Comparison of ENCODE assay signal across 16 cellular contexts in the genomic region with DNA sequence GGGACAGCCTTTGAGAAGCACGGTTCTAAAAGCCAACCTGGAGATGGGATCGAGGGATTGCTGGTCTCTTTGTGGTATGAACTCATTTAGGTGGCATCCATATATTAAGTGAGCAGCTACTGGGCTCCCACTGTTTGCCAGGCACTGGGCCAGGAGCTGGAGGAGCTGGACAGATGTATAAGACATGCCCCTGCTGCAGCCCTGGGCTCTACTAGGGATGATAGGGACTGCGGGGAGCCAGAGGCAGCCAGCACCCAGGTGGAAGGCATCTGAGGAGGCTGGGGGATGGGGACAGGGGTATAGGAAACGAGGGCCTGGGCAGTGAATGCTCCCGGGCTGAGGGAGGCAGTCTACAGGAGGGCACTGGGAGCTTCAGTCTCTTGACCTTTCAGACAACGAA. TPM values are rescaled to one million over a fixed set of nuclear protein-coding genes. Genes with fewer than 3 reads are reported as not detected.
DNase-seq lines count a peak whose midpoint lies in the region; ATAC-seq and TF ChIP-seq lines count a peak whose summit lies in the region.
"Had no signal": no experiment of that assay in that cellular context is flagged by ENCODE, and none has a peak within 500 bp of the region (broad histone marks: within the 10 kb centered on the region; RNA-seq: fewer than 3 reads in every experiment).

No MANE protein-coding gene starts in this region.

- no peak overlapping the region for H4K91ac ChIP-seq in neuronal stem cell (ENCODE audit: low read depth, low read length, poor library complexity)

- no peak overlapping the region for H3K9ac ChIP-seq in neuronal stem cell (ENCODE audit: low read depth, low read length, poor library complexity)

- no CpG with 5 or more reads among the region's 6 CpGs for WGBS in neuronal stem cell (ENCODE audit: extremely low coverage in 2 of 2, insufficient read length in 2 of 2, insufficient replicate concordance in 1 of 2), 2 donors

- no peak overlapping the region for H3K23ac ChIP-seq in neuronal stem cell (ENCODE audit: low read depth, low read length, poor library complexity)

- H3K27ac Mint-ChIP-seq in CD8-positive, alpha-beta T cell: peak overlapping the region; percentile 13
- no peak overlapping the region for H3K27ac Mint-ChIP-seq in WTC11

- H2AFZ ChIP-seq in neuronal stem cell (ENCODE audit: low read length): no peak overlapping the region

- in situ Hi-C loops in KBM-7 (cut with MboI; ENCODE audit: low pct_unique_long_range_greater_than_20kb, low sequenced_read_pairs): no loop called here

- POLR2A ChIA-PET in CD8-positive, alpha-beta T cell (lab: Charles Lee): no interaction called here
- POLR2A ChIA-PET in WTC11 (lab: Charles Lee): no interaction called here

- peaks cover 30% of the 10 kb centered on the region for H3K4me1 Mint-ChIP-seq in CD8-positive, alpha-beta T cell (ENCODE audit: low read depth)
- H3K4me1 Mint-ChIP-seq in WTC11: peaks cover 61% of the 10 kb centered on the region

- peaks cover 28% of the 10 kb centered on the region for H3K4me1 ChIP-seq in CD8-positive, alpha-beta T cell (ENCODE audit: insufficient read depth, low read length)
- H3K4me1 ChIP-seq in neuronal stem cell (ENCODE audit: control insufficient read depth in 2 of 2, insufficient read depth in 1 of 2, low read depth in 1 of 2, low read length in 2 of 2): peaks cover 19 to 43% of the 10 kb centered on the region in 2 donors

- H2BK12ac ChIP-seq in neuronal stem cell (ENCODE audit: low read length): no peak overlapping the region

- no peaks in the 10 kb centered on the region for H3K36me3 ChIP-seq in CD8-positive, alpha-beta T cell (ENCODE audit: insufficient read depth, low read length)
- H3K36me3 ChIP-seq in H7 (replicated peaks; ENCODE audit: control insufficient read depth, insufficient read depth, low read length): no peaks in the 10 kb centered on the region
- peaks cover 0 to 14% of the 10 kb centered on the region in 2 donors for H3K36me3 ChIP-seq in neuronal stem cell (replicated peaks in 1 of 2; ENCODE audit: control insufficient read depth in 2 of 2, insufficient read depth in 2 of 2, low read length in 2 of 2)

- H4K8ac ChIP-seq in neuronal stem cell (ENCODE audit: low read depth, low read length): no peak overlapping the region

- H2BK5ac ChIP-seq in neuronal stem cell (ENCODE audit: low read length): no peak overlapping the region

- no peak overlapping the region for H3K4me3 Mint-ChIP-seq in CD8-positive, alpha-beta T cell
- H3K4me3 Mint-ChIP-seq in WTC11: no peak overlapping the region

- H3K4me3 ChIP-seq in CD8-positive, alpha-beta T cell (ENCODE audit: low read depth, low read length): no peak overlapping the region
- no peak overlapping the region for H3K4me3 ChIP-seq in H7 (ENCODE audit: insufficient read depth, low read depth, low read length)
- H3K4me3 ChIP-seq in neuronal stem cell (ENCODE audit: low read length in 2 of 2): no peak overlapping the region
- H3K4me3 ChIP-seq: GM12878 had no signal

- no peak for DNase-seq in CD8-positive, alpha-beta T cell
- DNase-seq in H7 (peak; percentile 74), WTC11 (ENCODE audit: low spot score) (no peak), neuronal stem cell (ENCODE audit: low spot score) (no peak), NCI-H146 (lab: John Stamatoyannopoulos, UW) (no peak), KBM-7 (no peak)
- DNase-seq: C1 segment of cervical spinal cord, COR-L47, NCI-H1092 treated with DMSO at 0.1 percent for 48 hours, NCI-H187 treated with DMSO at 0.1 percent for 48 hours, NCI-H2171 treated with DMSO at 0.1 percent for 48 hours, NCI-H510A, PC-3 had no signal

- H3K4ac ChIP-seq in neuronal stem cell (ENCODE audit: low read length): no peak overlapping the region

- ATAC-seq in CD8-positive, alpha-beta T cell: no peak
- peak; percentile 31 for ATAC-seq in WTC11
- no peak for ATAC-seq in activated CD4-positive, CD25-positive, alpha-beta regulatory T cell treated with anti-CD3 and anti-CD28 coated beads, Interleukin-2, amount 50 U/mL, for 24 hours
- ATAC-seq in GM21717 (IDR thresholded peaks at IDR 0.05; ENCODE audit: unreplicated experiment): no peak
- ATAC-seq: GM12878, PC-3 had no signal

- no peak for TF ChIP-seq CTCF in CD8-positive, alpha-beta T cell (IDR thresholded peaks at IDR 0.05)
- no peak for TF ChIP-seq CTCF in WTC11 (IDR thresholded peaks at IDR 0.05)

- H3K4me2 ChIP-seq in neuronal stem cell (ENCODE audit: insufficient read depth, low read length, poor library complexity, severe bottlenecking): no peak overlapping the region

- H3K18ac ChIP-seq in neuronal stem cell (ENCODE audit: low read length): no peak overlapping the region

- no peaks in the 10 kb centered on the region for H3K9me3 ChIP-seq in CD8-positive, alpha-beta T cell (ENCODE audit: low read length)
- H3K9me3 ChIP-seq in neuronal stem cell (replicated peaks in 1 of 2; ENCODE audit: control insufficient read depth in 2 of 2, insufficient read depth in 1 of 2, low read depth in 1 of 2, low read length in 2 of 2): no peaks in the 10 kb centered on the region

- no peaks in the 10 kb centered on the region for H3K79me1 ChIP-seq in neuronal stem cell (ENCODE audit: low read depth, low read length)

- no peak overlapping the region for H3K14ac ChIP-seq in neuronal stem cell (ENCODE audit: low read length)

- no peaks in the 10 kb centered on the region for H3K27me3 ChIP-seq in CD8-positive, alpha-beta T cell (ENCODE audit: insufficient read depth, low read length)
- H3K27me3 ChIP-seq in H7 (ENCODE audit: control insufficient read depth, insufficient read depth, low read length): no peaks in the 10 kb centered on the region
- H3K27me3 ChIP-seq in neuronal stem cell (ENCODE audit: control insufficient read depth in 3 of 3, insufficient read depth in 3 of 3, low read depth in 1 of 3, low read length in 3 of 3): no peaks in the 10 kb centered on the region

- CTCF ChIA-PET in CD8-positive, alpha-beta T cell (lab: Charles Lee): interaction anchor here (1.0 kb wide), 2 partner anchors 50 to 65 kb away, joined by 3 to 5 read pairs; no protein-coding TSS in a partner anchor
- CTCF ChIA-PET in WTC11 (lab: Charles Lee): interaction anchor here (1.0 to 2.7 kb wide), 3 partner anchors 25 to 46 kb away, joined by 3 to 6 read pairs (median 3); no protein-coding TSS in a partner anchor

- H2AK5ac ChIP-seq in neuronal stem cell (ENCODE audit: low read depth, low read length): peak overlapping the region; percentile 56

- H2BK15ac ChIP-seq in neuronal stem cell (ENCODE audit: low read length): peak overlapping the region; percentile 42

- no peak overlapping the region for H3K27ac ChIP-seq in CD8-positive, alpha-beta T cell (ENCODE audit: low read depth, low read length)
- H3K27ac ChIP-seq in neuronal stem cell (replicated peaks; ENCODE audit: low read length): no peak overlapping the region

- no peak overlapping the region for H2BK120ac ChIP-seq in neuronal stem cell (ENCODE audit: low read depth, low read length)

- no peaks in the 10 kb centered on the region for H3K27me3 Mint-ChIP-seq in CD8-positive, alpha-beta T cell (ENCODE audit: low read depth)
- no peaks in the 10 kb centered on the region for H3K27me3 Mint-ChIP-seq in WTC11 (ENCODE audit: low read depth)

- H3K9me3 Mint-ChIP-seq in CD8-positive, alpha-beta T cell: no peaks in the 10 kb centered on the region
- H3K9me3 Mint-ChIP-seq in WTC11: no peaks in the 10 kb centered on the region

- peaks cover 4% of the 10 kb centered on the region for H3K36me3 Mint-ChIP-seq in CD8-positive, alpha-beta T cell
- no peaks in the 10 kb centered on the region for H3K36me3 Mint-ChIP-seq in WTC11

- intact Hi-C loops in CD8-positive, alpha-beta T cell (cut with DNase I, micrococcal nuclease): no loop called here

TF ChIP-seq in WTC11, 78 proteins besides CTCF, POLR2A, EP300 and RAD21:
- TF ChIP-seq, protein P1, sequence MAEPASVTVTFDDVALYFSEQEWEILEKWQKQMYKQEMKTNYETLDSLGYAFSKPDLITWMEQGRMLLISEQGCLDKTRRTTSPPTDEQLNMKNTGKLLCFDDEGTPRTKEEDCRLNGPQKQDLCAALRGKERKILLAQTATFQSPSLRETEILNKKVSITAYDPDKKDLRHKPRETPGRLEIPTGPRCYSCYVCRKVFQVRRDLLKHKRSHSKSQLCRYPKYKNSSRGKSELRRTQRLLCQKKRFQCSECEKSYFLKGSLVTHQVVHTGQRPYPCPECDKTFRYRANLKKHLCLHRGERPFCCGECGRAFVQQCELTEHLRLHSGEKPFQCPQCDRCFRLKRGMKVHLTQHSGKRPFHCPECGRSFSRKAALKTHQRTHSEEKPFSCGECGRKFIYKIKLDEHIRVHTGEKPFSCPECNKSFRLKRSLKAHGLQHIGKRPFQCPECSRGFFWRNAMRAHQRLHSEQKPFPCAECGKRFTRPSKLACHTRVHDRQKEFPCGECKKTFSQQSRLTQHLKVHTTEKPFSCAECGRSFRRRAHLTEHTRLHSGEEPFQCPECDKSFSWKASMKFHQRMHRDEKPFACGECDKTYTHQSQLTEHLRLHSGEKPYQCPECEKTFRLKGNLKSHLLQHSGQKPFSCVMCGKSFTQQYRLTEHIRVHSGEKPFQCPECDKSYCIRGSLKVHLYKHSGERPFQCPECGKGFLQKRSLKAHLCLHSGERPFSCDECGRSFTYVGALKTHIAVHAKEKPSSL (CRISPR knock-in tag; conservative IDR thresholded peaks at IDR 0.05): no peak
- TF ChIP-seq JAZF1 (CRISPR knock-in tag; IDR thresholded peaks at IDR 0.05) (no peak), ZNF232 (CRISPR knock-in tag; IDR thresholded peaks at IDR 0.05) (no peak), FOXJ3 (CRISPR knock-in tag; IDR thresholded peaks at IDR 0.05; ENCODE audit: borderline replicate concordance) (no peak), NFATC4 (CRISPR knock-in tag; IDR thresholded peaks at IDR 0.05) (no peak), OVOL2 (CRISPR knock-in tag; IDR thresholded peaks at IDR 0.05; ENCODE audit: borderline replicate concordance) (no peak)

RNA-seq across cellular contexts. Expression of a gene that starts 53.0 kb away (rescaled TPM):
- 1 to 10 TPM; 2.1 to 2.2 TPM for total RNA-seq in CD8-positive, alpha-beta T cell
- total RNA-seq in H7 (2014; rRNA removed; shearing (Covaris generic)): 9.2 and 11.6 TPM in 2 replicates
- 14.4 to 16.7 TPM (median 15.3 TPM) in 3 replicates for total RNA-seq in WTC11 (2021)
- 8.0 TPM for polyA plus RNA-seq in neuronal stem cell (2013, experiment 1 of 2)
- polyA plus RNA-seq in neuronal stem cell (2013, experiment 2 of 2): 8.4 TPM
